ENCODE assay signal across 11 cellular contexts in genomic region chr19:4829001-4829712, GRCh38. TPM values are rescaled to one million over a fixed set of nuclear protein-coding genes. Genes with fewer than 3 reads are reported as not detected.
DNase-seq lines count a peak whose midpoint lies in the region; ATAC-seq, FAIRE-seq and TF ChIP-seq lines count a peak whose summit lies in the region.
"Had no signal": no experiment of that assay in that cellular context is flagged by ENCODE, and none has a peak within 500 bp of the region (broad histone marks: within the 10 kb centered on the region; RNA-seq: fewer than 3 reads in every experiment).

No MANE protein-coding gene starts in this region.

- H4K20me1 ChIP-seq in Loucy (ENCODE audit: insufficient read depth, low read length, poor library complexity, severe bottlenecking), result peaks cover 6% of the 10 kb centered on the region

- no peaks in the 10 kb centered on the region for H3K27me3 ChIP-seq in GM06990 (replicated peaks; ENCODE audit: control insufficient read depth, insufficient read depth, low read length)
- H3K27me3 ChIP-seq in Loucy (ENCODE audit: insufficient read depth, low read length, poor library complexity, severe bottlenecking), result no peaks in the 10 kb centered on the region
- no peaks in the 10 kb centered on the region for H3K27me3 ChIP-seq in bronchial epithelial cell (ENCODE audit: control insufficient read depth, insufficient read depth, low read length)

- peaks cover 10% of the 10 kb centered on the region for H3K4me1 ChIP-seq in Loucy (ENCODE audit: insufficient read depth, low read length, poor library complexity, severe bottlenecking)

- H3K9me3 Mint-ChIP-seq in osteocyte (ENCODE audit: unreplicated experiment), result no peaks in the 10 kb centered on the region

- H3K4me3 ChIP-seq in GM06990 (replicated peaks; ENCODE audit: low read depth, low read length) (peak overlapping the region; percentile 37), Loucy (ENCODE audit: low read length, poor library complexity, severe bottlenecking) (peak overlapping the region; percentile 4), bronchial epithelial cell (ENCODE audit: low read depth, low read length) (no peak overlapping the region)

- H3F3A ChIP-seq in Loucy (ENCODE audit: low read depth), result 0 out of 2 replicates have a peak, but pooled peaks cover 3% of the 10 kb centered on the region

- DNase-seq in GM06990 (ENCODE audit: extremely low read depth, insufficient read length), result peak; percentile 46
- no peak for DNase-seq in bronchial epithelial cell (ENCODE audit: low read depth)
- DNase-seq in osteocyte (ENCODE audit: extremely low spot score, unreplicated experiment), result no peak
- DNase-seq in mesenteric fat pad (ENCODE audit: low spot score), result no peak
- no peak for DNase-seq in NCI-H510A (lab: John Stamatoyannopoulos, UW)
- DNase-seq: endodermal cell had no signal

- H3K36me3 ChIP-seq in GM06990 (ENCODE audit: control insufficient read depth, insufficient read depth, low read length) (no peaks in the 10 kb centered on the region; the same call in 1 of the 2 replicates), Loucy (ENCODE audit: insufficient read depth, low read length) (no peaks in the 10 kb centered on the region), bronchial epithelial cell (ENCODE audit: control insufficient read depth, insufficient read depth, low read length) (peaks cover 2% of the 10 kb centered on the region)

- no peak overlapping the region for H3K4me3 Mint-ChIP-seq in osteocyte (ENCODE audit: unreplicated experiment)
- H3K4me3 Mint-ChIP-seq: endodermal cell had no signal

- H3K9ac ChIP-seq in Loucy (ENCODE audit: low read depth, low read length, poor library complexity, severe bottlenecking), result no peak overlapping the region

- peak overlapping the region; percentile 62 for H3K27ac Mint-ChIP-seq in osteocyte (ENCODE audit: unreplicated experiment)
- H3K27ac Mint-ChIP-seq: endodermal cell had no signal

- H3K9me3 ChIP-seq in Loucy (ENCODE audit: insufficient read depth, low read depth, low read length), result no peaks in the 10 kb centered on the region

- peak overlapping the region; percentile 11 for H3K4me2 ChIP-seq in Loucy (ENCODE audit: low read depth, low read length, poor library complexity, severe bottlenecking)

- H3K4me1 Mint-ChIP-seq in osteocyte (ENCODE audit: unreplicated experiment), result peaks cover 20% of the 10 kb centered on the region
- H3K4me1 Mint-ChIP-seq: endodermal cell had no signal

- peaks cover 19% of the 10 kb centered on the region for H3K79me2 ChIP-seq in Loucy (ENCODE audit: insufficient read depth, low read length)

- H2AFZ ChIP-seq in Loucy (ENCODE audit: low read length), result no peak overlapping the region

- H3K9me2 ChIP-seq in Loucy (replicated peaks; ENCODE audit: low read depth, low read length), result no peaks in the 10 kb centered on the region

- no peaks in the 10 kb centered on the region for H3K27me3 Mint-ChIP-seq in osteocyte (ENCODE audit: unreplicated experiment)

- no peaks in the 10 kb centered on the region for H3K36me3 Mint-ChIP-seq in osteocyte (ENCODE audit: unreplicated experiment)

- no peak for FAIRE-seq in bronchial epithelial cell (lab: Jason Lieb, UNC)
- FAIRE-seq: H1 had no signal

- TF ChIP-seq CTCF in GM06990 (IDR thresholded peaks at IDR 0.05; ENCODE audit: insufficient read depth, low read length, poor library complexity, severe bottlenecking) (peak; percentile 42), Loucy (conservative IDR thresholded peaks at IDR 0.05; ENCODE audit: low read length) (peak; percentile 28; the same call in 1 of the 2 replicates), bronchial epithelial cell (IDR thresholded peaks at IDR 0.05; ENCODE audit: insufficient read depth, low read length, severe bottlenecking) (peak; percentile 9), osteocyte (IDR thresholded peaks at IDR 0.05) (no peak)

- ATAC-seq in GM19395 (IDR thresholded peaks at IDR 0.05; ENCODE audit: unreplicated experiment), result no peak
- ATAC-seq in HG03175 (IDR thresholded peaks at IDR 0.05; ENCODE audit: unreplicated experiment), result no peak
- ATAC-seq: Panc1 had no signal

RNA-seq across cellular contexts. Expression of gene TICAM1, which starts 2.4 kb away (rescaled TPM):
- total RNA-seq in bronchial epithelial cell, result 2.3 and 2.4 TPM in 2 replicates
- 6.2 and 6.6 TPM in 2 replicates for total RNA-seq in osteocyte
- 13.6 TPM for total RNA-seq in mesenteric fat pad

RNA-seq across cellular contexts. Expression of gene FEM1A, which starts 37.6 kb away (rescaled TPM):
- total RNA-seq in bronchial epithelial cell (20.0 and 23.3 TPM in 2 replicates), osteocyte (12.0 and 13.2 TPM in 2 replicates), mesenteric fat pad (10.9 TPM)

RNA-seq across cellular contexts. Expression of gene PLIN3, which starts 38.3 kb away (rescaled TPM):
- total RNA-seq in bronchial epithelial cell (49.8 and 71.2 TPM in 2 replicates), osteocyte (77.8 and 77.9 TPM in 2 replicates), mesenteric fat pad (95.7 TPM)
